ENCODE assay signal across 21 cellular contexts in genomic region chr11:44407211-44407996, GRCh38.
"Had no signal": no experiment of that assay in that cellular context is flagged by ENCODE, and none has a peak within 500 bp of the region (broad histone marks: within the 10 kb centered on the region; RNA-seq: fewer than 3 reads in every experiment).

No MANE protein-coding gene starts in this region.

- FAIRE-seq: islet of Langerhans had no signal

- H3K4me1 ChIP-seq: right lobe of liver, testis, transverse colon had no signal

- H3K27me3 ChIP-seq: right lobe of liver, testis, transverse colon had no signal

- DNase-seq: activated CD4-positive, alpha-beta T cell treated with anti-CD3 and anti-CD28 coated beads for 48 hours; activated CD4-positive, alpha-beta T cell treated with anti-CD3 and anti-CD28 coated beads, Interleukin-2, amount 50 U/mL, for 48 hours; activated naive CD8-positive, alpha-beta T cell treated with anti-CD3 and anti-CD28 coated beads, Interleukin-2, amount 50 U/mL, for 24 hours; activated T-cell treated with anti-CD3 and anti-CD28 coated beads, Interleukin-2, amount 50 U/mL, for 4 hours; amygdala; central memory CD4-positive, alpha-beta T cell; endodermal cell; foreskin fibroblast; right lobe of liver; stimulated activated CD4-positive, alpha-beta T cell treated with anti-CD3 and anti-CD28 coated beads, Interleukin-12 subunit alpha, Interleukin-12 subunit beta, amount 100 ng/mL, for 4 hours; stimulated activated CD4-positive, alpha-beta T cell treated with anti-CD3 and anti-CD28 coated beads, Interleukin-4, amount 100 ng/mL, for 1 hour; SW 1271; T-helper 9 cell; testis; transverse colon; WERI-Rb-1 had no signal

- H3K4me3 ChIP-seq: right lobe of liver, skin epidermis, testis, transverse colon had no signal

- H3K36me3 ChIP-seq: right lobe of liver, transverse colon, WERI-Rb-1 had no signal

- ATAC-seq: activated CD4-positive, CD25-positive, alpha-beta regulatory T cell treated with anti-CD3 and anti-CD28 coated beads, Interleukin-2, amount 50 U/mL, for 24 hours; activated naive CD8-positive, alpha-beta T cell treated with anti-CD3 and anti-CD28 coated beads, Interleukin-2, amount 50 U/mL, for 24 hours; activated T-cell treated with anti-CD3 and anti-CD28 coated beads, Interleukin-2, amount 50 U/mL, for 4 hours; esophagus mucosa; natural killer cell treated with Interleukin-12 subunit alpha and Interleukin-12 subunit beta and Interleukin-15 and Interleukin-18, amount 100 ng/mL, for 72 hours had no signal

- H3K9me3 ChIP-seq: right lobe of liver, testis, transverse colon had no signal

- H3K27ac ChIP-seq: right lobe of liver, skin epidermis, testis, transverse colon, WERI-Rb-1 had no signal
